9 cellular contexts compared by ENCODE assay signal in genomic region chr11:125263268-125263790, GRCh38.
DNase-seq lines count a peak whose midpoint lies in the region; ATAC-seq and TF ChIP-seq lines count a peak whose summit lies in the region.
"Had no signal": no experiment of that assay in that cellular context is flagged by ENCODE, and none has a peak within 500 bp of the region (broad histone marks: within the 10 kb centered on the region; RNA-seq: fewer than 3 reads in every experiment).

No MANE protein-coding gene starts in this region.

- ATAC-seq in lower lobe of right lung (peak; percentile 71 to 81), GM18511 (IDR thresholded peaks at IDR 0.05; ENCODE audit: unreplicated experiment) (no peak)

- intact Hi-C loops in lower lobe of right lung (cut with DNase I), result no loop called here
- intact Hi-C loops in activated CD4-positive, alpha-beta memory T cell treated with anti-CD3 and anti-CD28 coated beads for 36 hours (cut with micrococcal nuclease), result no loop called here
- intact Hi-C loops in activated T-helper 2 cell treated with anti-CD3 and anti-CD28 coated beads, Interferon-gamma antibody, Interleukin-2, Interleukin-4, amounts not matched to agents 10 μg/mL and 5 μg/mL and 100 μg/mL, durations not matched to agents 14 hours and 24 hours and 36 hours (cut with micrococcal nuclease), result no loop called here

- H3K4me3 ChIP-seq in endodermal cell (ENCODE audit: low read length), result peak overlapping the region; percentile 12
- H3K4me3 ChIP-seq in lower lobe of right lung, result no peak overlapping the region
- H3K4me3 ChIP-seq: A549 had no signal

- no peaks in the 10 kb centered on the region for H3K9me3 Mint-ChIP-seq in endodermal cell
- H3K9me3 Mint-ChIP-seq in type B pancreatic cell, result no peaks in the 10 kb centered on the region
- H3K9me3 Mint-ChIP-seq in activated CD4-positive, alpha-beta memory T cell treated with anti-CD3 and anti-CD28 coated beads for 36 hours, result no peaks in the 10 kb centered on the region
- no peaks in the 10 kb centered on the region for H3K9me3 Mint-ChIP-seq in activated T-helper 2 cell treated with anti-CD3 and anti-CD28 coated beads, Interferon-gamma antibody, Interleukin-2, Interleukin-4, amounts not matched to agents 10 μg/mL and 5 μg/mL and 100 μg/mL, durations not matched to agents 14 hours and 24 hours and 36 hours

- no peaks in the 10 kb centered on the region for H3K36me3 Mint-ChIP-seq in endodermal cell (ENCODE audit: low read depth)
- no peaks in the 10 kb centered on the region for H3K36me3 Mint-ChIP-seq in type B pancreatic cell
- no peaks in the 10 kb centered on the region for H3K36me3 Mint-ChIP-seq in activated CD4-positive, alpha-beta memory T cell treated with anti-CD3 and anti-CD28 coated beads for 36 hours
- H3K36me3 Mint-ChIP-seq in activated T-helper 2 cell treated with anti-CD3 and anti-CD28 coated beads, Interferon-gamma antibody, Interleukin-2, Interleukin-4, amounts not matched to agents 10 μg/mL and 5 μg/mL and 100 μg/mL, durations not matched to agents 14 hours and 24 hours and 36 hours (ENCODE audit: low read depth), result no peaks in the 10 kb centered on the region

- H3K27ac ChIP-seq in endodermal cell (ENCODE audit: low read depth, low read length) (peak overlapping the region; percentile 92), lower lobe of right lung (peak overlapping the region; percentile 62)
- H3K27ac ChIP-seq: A549 had no signal

- H3K4me1 Mint-ChIP-seq in endodermal cell (peaks cover 59% of the 10 kb centered on the region), type B pancreatic cell (ENCODE audit: unreplicated experiment) (peaks cover 32% of the 10 kb centered on the region)
- H3K4me1 Mint-ChIP-seq in activated CD4-positive, alpha-beta memory T cell treated with anti-CD3 and anti-CD28 coated beads for 36 hours (ENCODE audit: low read depth), result peaks cover 3% of the 10 kb centered on the region
- no peaks in the 10 kb centered on the region for H3K4me1 Mint-ChIP-seq in activated T-helper 2 cell treated with anti-CD3 and anti-CD28 coated beads, Interferon-gamma antibody, Interleukin-2, Interleukin-4, amounts not matched to agents 10 μg/mL and 5 μg/mL and 100 μg/mL, durations not matched to agents 14 hours and 24 hours and 36 hours (ENCODE audit: low read depth)

- POLR2A ChIA-PET in activated CD4-positive, alpha-beta memory T cell treated with anti-CD3 and anti-CD28 coated beads for 36 hours (lab: Charles Lee), result no interaction called here

- DNase-seq in NCI-H1417 (lab: John Stamatoyannopoulos, UW), result peak in 2 of 3 experiments; percentile 81 to 85
- DNase-seq in NCI-H1417 treated with DMSO at 0.1 percent for 48 hours (lab: John Stamatoyannopoulos, UW), result no peak
- peak; percentile 95 for DNase-seq in endodermal cell
- DNase-seq in lower lobe of right lung, result peak; percentile 73
- peak; percentile 88 for DNase-seq in type B pancreatic cell (ENCODE audit: extremely low spot score, unreplicated experiment)
- DNase-seq in activated CD4-positive, alpha-beta memory T cell treated with anti-CD3 and anti-CD28 coated beads for 36 hours, result no peak
- no peak for DNase-seq in activated T-helper 2 cell treated with anti-CD3 and anti-CD28 coated beads, Interferon-gamma antibody, Interleukin-2, Interleukin-4, amounts not matched to agents 10 μg/mL and 5 μg/mL and 100 μg/mL, durations not matched to agents 14 hours and 24 hours and 36 hours (ENCODE audit: low spot score)

- H3K27ac Mint-ChIP-seq in endodermal cell (no peak overlapping the region), type B pancreatic cell (peak overlapping the region; percentile 61)
- no peak overlapping the region for H3K27ac Mint-ChIP-seq in activated CD4-positive, alpha-beta memory T cell treated with anti-CD3 and anti-CD28 coated beads for 36 hours
- H3K27ac Mint-ChIP-seq in activated T-helper 2 cell treated with anti-CD3 and anti-CD28 coated beads, Interferon-gamma antibody, Interleukin-2, Interleukin-4, amounts not matched to agents 10 μg/mL and 5 μg/mL and 100 μg/mL, durations not matched to agents 14 hours and 24 hours and 36 hours, result no peak overlapping the region

- H3K27me3 ChIP-seq in endodermal cell (ENCODE audit: control insufficient read depth, insufficient read depth, low read length, poor library complexity, severe bottlenecking) (no peaks in the 10 kb centered on the region), lower lobe of right lung (ENCODE audit: low read depth) (peaks cover 24% of the 10 kb centered on the region)

- H3K4me3 Mint-ChIP-seq in endodermal cell (peak overlapping the region; percentile 42), type B pancreatic cell (peak overlapping the region; percentile 71)
- H3K4me3 Mint-ChIP-seq in activated CD4-positive, alpha-beta memory T cell treated with anti-CD3 and anti-CD28 coated beads for 36 hours, result no peak overlapping the region
- no peak overlapping the region for H3K4me3 Mint-ChIP-seq in activated T-helper 2 cell treated with anti-CD3 and anti-CD28 coated beads, Interferon-gamma antibody, Interleukin-2, Interleukin-4, amounts not matched to agents 10 μg/mL and 5 μg/mL and 100 μg/mL, durations not matched to agents 14 hours and 24 hours and 36 hours (ENCODE audit: low read depth)

- H3K36me3 ChIP-seq in endodermal cell (ENCODE audit: control insufficient read depth, insufficient read depth, low read length), result no peaks in the 10 kb centered on the region
- no peaks in the 10 kb centered on the region for H3K36me3 ChIP-seq in lower lobe of right lung

- H3K27me3 Mint-ChIP-seq in endodermal cell (ENCODE audit: insufficient read depth) (peaks cover 7% of the 10 kb centered on the region), type B pancreatic cell (peaks cover 36% of the 10 kb centered on the region)
- peaks cover 38% of the 10 kb centered on the region for H3K27me3 Mint-ChIP-seq in activated CD4-positive, alpha-beta memory T cell treated with anti-CD3 and anti-CD28 coated beads for 36 hours
- H3K27me3 Mint-ChIP-seq in activated T-helper 2 cell treated with anti-CD3 and anti-CD28 coated beads, Interferon-gamma antibody, Interleukin-2, Interleukin-4, amounts not matched to agents 10 μg/mL and 5 μg/mL and 100 μg/mL, durations not matched to agents 14 hours and 24 hours and 36 hours (ENCODE audit: low read depth), result peaks cover 24% of the 10 kb centered on the region

- TF ChIP-seq CTCF in endodermal cell (conservative IDR thresholded peaks at IDR 0.05), result no peak
- TF ChIP-seq CTCF in lower lobe of right lung (IDR thresholded peaks at IDR 0.05), result no peak
- TF ChIP-seq CTCF in type B pancreatic cell (conservative IDR thresholded peaks at IDR 0.05), result no peak

- WGBS in endodermal cell (ENCODE audit: insufficient coverage in 1 of 2, insufficient read length in 1 of 2), 2 experiments, result 0 to 10% methylated on average over 4 to 29 of the region's 29 CpGs

- H3K9me3 ChIP-seq in endodermal cell (ENCODE audit: control insufficient read depth, low read length), result no peaks in the 10 kb centered on the region
- no peaks in the 10 kb centered on the region for H3K9me3 ChIP-seq in lower lobe of right lung
- H3K9me3 ChIP-seq: A549 had no signal

- H3K9ac ChIP-seq in endodermal cell (ENCODE audit: extremely low read depth, low read length, poor library complexity, severe bottlenecking), result peak overlapping the region; percentile 56

- CTCF ChIA-PET in activated CD4-positive, alpha-beta memory T cell treated with anti-CD3 and anti-CD28 coated beads for 36 hours (lab: Charles Lee), result no interaction called here

- H3K4me1 ChIP-seq in endodermal cell (ENCODE audit: control insufficient read depth, insufficient read depth, low read length) (peaks cover 20% of the 10 kb centered on the region), lower lobe of right lung (no peaks in the 10 kb centered on the region)
- H3K4me1 ChIP-seq: A549 had no signal

Comparison
In these comparisons a context has a peak if more than half of its experiments do, and no peak if none do; other contexts are left out.
1. DNase-seq: peak in NCI-H1417 (2 of 3), endodermal cell (single experiment), lower lobe of right lung (single experiment) and type B pancreatic cell (single experiment); none in NCI-H1417 treated with DMSO at 0.1 percent for 48 hours (single experiment), activated CD4-positive, alpha-beta memory T cell treated with anti-CD3 and anti-CD28 coated beads for 36 hours (single experiment) and activated T-helper 2 cell treated with anti-CD3 and anti-CD28 coated beads, Interferon-gamma antibody, Interleukin-2, Interleukin-4, amounts not matched to agents 10 μg/mL and 5 μg/mL and 100 μg/mL, durations not matched to agents 14 hours and 24 hours and 36 hours (single experiment).
2. H3K4me3 Mint-ChIP-seq: peak in endodermal cell (single experiment) and type B pancreatic cell (single experiment); none in activated CD4-positive, alpha-beta memory T cell treated with anti-CD3 and anti-CD28 coated beads for 36 hours (single experiment) and activated T-helper 2 cell treated with anti-CD3 and anti-CD28 coated beads, Interferon-gamma antibody, Interleukin-2, Interleukin-4, amounts not matched to agents 10 μg/mL and 5 μg/mL and 100 μg/mL, durations not matched to agents 14 hours and 24 hours and 36 hours (single experiment).